ENCODE assay signal across 1 cellular context in genomic region chr10:102131286-102132170, GRCh38.
TF ChIP-seq lines count a peak whose summit lies in the region.

No MANE protein-coding gene starts in this region.

TF ChIP-seq in GM12878, 131 proteins besides CTCF, POLR2A, EP300 and RAD21 (continued from another document):
- TF ChIP-seq, protein P1, sequence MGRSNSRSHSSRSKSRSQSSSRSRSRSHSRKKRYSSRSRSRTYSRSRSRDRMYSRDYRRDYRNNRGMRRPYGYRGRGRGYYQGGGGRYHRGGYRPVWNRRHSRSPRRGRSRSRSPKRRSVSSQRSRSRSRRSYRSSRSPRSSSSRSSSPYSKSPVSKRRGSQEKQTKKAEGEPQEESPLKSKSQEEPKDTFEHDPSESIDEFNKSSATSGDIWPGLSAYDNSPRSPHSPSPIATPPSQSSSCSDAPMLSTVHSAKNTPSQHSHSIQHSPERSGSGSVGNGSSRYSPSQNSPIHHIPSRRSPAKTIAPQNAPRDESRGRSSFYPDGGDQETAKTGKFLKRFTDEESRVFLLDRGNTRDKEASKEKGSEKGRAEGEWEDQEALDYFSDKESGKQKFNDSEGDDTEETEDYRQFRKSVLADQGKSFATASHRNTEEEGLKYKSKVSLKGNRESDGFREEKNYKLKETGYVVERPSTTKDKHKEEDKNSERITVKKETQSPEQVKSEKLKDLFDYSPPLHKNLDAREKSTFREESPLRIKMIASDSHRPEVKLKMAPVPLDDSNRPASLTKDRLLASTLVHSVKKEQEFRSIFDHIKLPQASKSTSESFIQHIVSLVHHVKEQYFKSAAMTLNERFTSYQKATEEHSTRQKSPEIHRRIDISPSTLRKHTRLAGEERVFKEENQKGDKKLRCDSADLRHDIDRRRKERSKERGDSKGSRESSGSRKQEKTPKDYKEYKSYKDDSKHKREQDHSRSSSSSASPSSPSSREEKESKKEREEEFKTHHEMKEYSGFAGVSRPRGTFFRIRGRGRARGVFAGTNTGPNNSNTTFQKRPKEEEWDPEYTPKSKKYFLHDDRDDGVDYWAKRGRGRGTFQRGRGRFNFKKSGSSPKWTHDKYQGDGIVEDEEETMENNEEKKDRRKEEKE (IDR thresholded peaks at IDR 0.05): no peak
- TF ChIP-seq MEF2A (IDR thresholded peaks at IDR 0.05; ENCODE audit: insufficient read depth, low read depth, low read length) (no peak), ELK1 (IDR thresholded peaks at IDR 0.05; ENCODE audit: low read depth, low read length) (no peak), RELB (IDR thresholded peaks at IDR 0.05; ENCODE audit: low read depth) (no peak)
- TF ChIP-seq, protein P2, sequence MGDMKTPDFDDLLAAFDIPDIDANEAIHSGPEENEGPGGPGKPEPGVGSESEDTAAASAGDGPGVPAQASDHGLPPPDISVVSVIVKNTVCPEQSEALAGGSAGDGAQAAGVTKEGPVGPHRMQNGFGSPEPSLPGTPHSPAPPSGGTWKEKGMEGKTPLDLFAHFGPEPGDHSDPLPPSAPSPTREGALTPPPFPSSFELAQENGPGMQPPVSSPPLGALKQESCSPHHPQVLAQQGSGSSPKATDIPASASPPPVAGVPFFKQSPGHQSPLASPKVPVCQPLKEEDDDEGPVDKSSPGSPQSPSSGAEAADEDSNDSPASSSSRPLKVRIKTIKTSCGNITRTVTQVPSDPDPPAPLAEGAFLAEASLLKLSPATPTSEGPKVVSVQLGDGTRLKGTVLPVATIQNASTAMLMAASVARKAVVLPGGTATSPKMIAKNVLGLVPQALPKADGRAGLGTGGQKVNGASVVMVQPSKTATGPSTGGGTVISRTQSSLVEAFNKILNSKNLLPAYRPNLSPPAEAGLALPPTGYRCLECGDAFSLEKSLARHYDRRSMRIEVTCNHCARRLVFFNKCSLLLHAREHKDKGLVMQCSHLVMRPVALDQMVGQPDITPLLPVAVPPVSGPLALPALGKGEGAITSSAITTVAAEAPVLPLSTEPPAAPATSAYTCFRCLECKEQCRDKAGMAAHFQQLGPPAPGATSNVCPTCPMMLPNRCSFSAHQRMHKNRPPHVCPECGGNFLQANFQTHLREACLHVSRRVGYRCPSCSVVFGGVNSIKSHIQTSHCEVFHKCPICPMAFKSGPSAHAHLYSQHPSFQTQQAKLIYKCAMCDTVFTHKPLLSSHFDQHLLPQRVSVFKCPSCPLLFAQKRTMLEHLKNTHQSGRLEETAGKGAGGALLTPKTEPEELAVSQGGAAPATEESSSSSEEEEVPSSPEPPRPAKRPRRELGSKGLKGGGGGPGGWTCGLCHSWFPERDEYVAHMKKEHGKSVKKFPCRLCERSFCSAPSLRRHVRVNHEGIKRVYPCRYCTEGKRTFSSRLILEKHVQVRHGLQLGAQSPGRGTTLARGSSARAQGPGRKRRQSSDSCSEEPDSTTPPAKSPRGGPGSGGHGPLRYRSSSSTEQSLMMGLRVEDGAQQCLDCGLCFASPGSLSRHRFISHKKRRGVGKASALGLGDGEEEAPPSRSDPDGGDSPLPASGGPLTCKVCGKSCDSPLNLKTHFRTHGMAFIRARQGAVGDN (IDR thresholded peaks at IDR 0.05): no peak
- TF ChIP-seq, protein P3, sequence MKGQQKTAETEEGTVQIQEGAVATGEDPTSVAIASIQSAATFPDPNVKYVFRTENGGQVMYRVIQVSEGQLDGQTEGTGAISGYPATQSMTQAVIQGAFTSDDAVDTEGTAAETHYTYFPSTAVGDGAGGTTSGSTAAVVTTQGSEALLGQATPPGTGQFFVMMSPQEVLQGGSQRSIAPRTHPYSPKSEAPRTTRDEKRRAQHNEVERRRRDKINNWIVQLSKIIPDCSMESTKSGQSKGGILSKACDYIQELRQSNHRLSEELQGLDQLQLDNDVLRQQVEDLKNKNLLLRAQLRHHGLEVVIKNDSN (IDR thresholded peaks at IDR 0.05; ENCODE audit: borderline replicate concordance, extremely low read length, insufficient read depth, low read depth, low read length): no peak
